Comparison of ENCODE assay signal across 16 cellular contexts in the genomic region with DNA sequence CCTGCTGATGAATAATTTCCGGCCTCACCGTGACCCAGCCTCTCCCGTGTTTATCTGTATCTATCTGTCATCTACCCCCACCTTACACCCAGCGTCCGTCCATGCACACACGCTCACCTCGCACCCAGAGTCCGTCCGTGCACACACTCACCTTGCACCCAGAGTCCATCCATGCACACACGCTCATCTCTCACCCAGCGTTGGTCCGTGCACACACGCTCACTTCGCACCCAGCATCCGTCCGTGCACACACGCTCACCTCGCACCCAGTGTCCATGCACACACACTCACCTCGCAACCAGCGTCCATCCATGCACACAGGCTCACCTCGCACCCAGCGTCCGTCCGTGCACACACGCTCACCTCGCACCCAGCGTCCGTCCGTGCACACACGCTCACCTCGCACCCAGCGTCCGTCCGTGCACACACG.
"Had no signal": no experiment of that assay in that cellular context is flagged by ENCODE, and none has a peak within 500 bp of the region (broad histone marks: within the 10 kb centered on the region; RNA-seq: fewer than 3 reads in every experiment).

No MANE protein-coding gene starts in this region.

- H3K4me2 ChIP-seq: smooth muscle cell had no signal

- H3K27me3 ChIP-seq: cardiac muscle cell, pancreas, tibial nerve had no signal

- H3K4me3 ChIP-seq: cardiac muscle cell, gastroesophageal sphincter, mucosa of descending colon, pancreas, smooth muscle cell, tibial nerve had no signal

- FAIRE-seq: pancreas had no signal

- H3K27ac ChIP-seq: cardiac muscle cell, epithelial cell of prostate, gastroesophageal sphincter, tibial nerve had no signal

- H3K36me3 Mint-ChIP-seq: activated CD4-positive, alpha-beta memory T cell treated with anti-CD3 and anti-CD28 coated beads for 36 hours; naive thymus-derived CD8-positive, alpha-beta T cell had no signal

- H3K4me1 ChIP-seq: gastroesophageal sphincter, pancreas had no signal

- H3K4me3 Mint-ChIP-seq: activated CD4-positive, alpha-beta memory T cell treated with anti-CD3 and anti-CD28 coated beads for 36 hours; naive thymus-derived CD8-positive, alpha-beta T cell; stimulated activated naive B cell treated with anti-CD40 and anti-IgM and Interleukin-4, amounts not matched to agents 10 μg/mL and 1 μg/mL and 100 μg/mL, for 72 hours had no signal

- H3K9me3 Mint-ChIP-seq: activated CD4-positive, alpha-beta memory T cell treated with anti-CD3 and anti-CD28 coated beads for 36 hours had no signal

- H3K36me3 ChIP-seq: cardiac muscle cell, gastroesophageal sphincter, pancreas, tibial nerve had no signal

- ATAC-seq: gastroesophageal sphincter; mucosa of descending colon; naive thymus-derived CD8-positive, alpha-beta T cell; pancreas; stimulated activated naive B cell treated with anti-CD40 and anti-IgM and Interleukin-4, amounts not matched to agents 10 μg/mL and 1 μg/mL and 100 μg/mL, for 72 hours had no signal

- H3K27ac Mint-ChIP-seq: activated CD4-positive, alpha-beta memory T cell treated with anti-CD3 and anti-CD28 coated beads for 36 hours; stimulated activated naive B cell treated with anti-CD40 and anti-IgM and Interleukin-4, amounts not matched to agents 10 μg/mL and 1 μg/mL and 100 μg/mL, for 72 hours had no signal

- DNase-seq: activated CD4-positive, alpha-beta memory T cell treated with anti-CD3 and anti-CD28 coated beads for 36 hours; activated T-cell treated with anti-CD3 and anti-CD28 coated beads, Interleukin-2, amount 50 U/mL, for 48 hours; cortex of kidney; effector CD8-positive, alpha-beta T cell; hippocampal formation; retina; stimulated activated naive B cell treated with anti-CD40 and anti-IgM and Interleukin-4, amounts not matched to agents 10 μg/mL and 1 μg/mL and 100 μg/mL, for 72 hours; T-helper 9 cell had no signal

- H3K9me3 ChIP-seq: gastroesophageal sphincter, mucosa of descending colon, pancreas, tibial nerve had no signal
